22 cellular contexts compared by ENCODE assay signal in genomic region chr2:172671506-172671905, GRCh38.
"Had no signal": no experiment of that assay in that cellular context is flagged by ENCODE, and none has a peak within 500 bp of the region (broad histone marks: within the 10 kb centered on the region; RNA-seq: fewer than 3 reads in every experiment).

No MANE protein-coding gene starts in this region.

- ATAC-seq: left cardiac atrium; stimulated activated naive CD8-positive, alpha-beta T cell treated with anti-CD3 and anti-CD28 coated beads, Interleukin-15, Interleukin-2, amounts not matched to agents 100 U/mL and 50 U/mL, for 24 hours; T-helper 17 cell had no signal

- H3K4me3 Mint-ChIP-seq: activated CD4-positive, alpha-beta memory T cell treated with anti-CD3 and anti-CD28 coated beads, Interleukin-2, amount 10 ng/mL, durations not matched to agents 7 days and 5 days; activated naive CD4-positive, alpha-beta T cell treated with anti-CD3 and anti-CD28 coated beads for 36 hours; activated naive CD8-positive, alpha-beta T cell treated with anti-CD3 and anti-CD28 coated beads, Interleukin-2, amount 10 ng/mL, durations not matched to agents 7 days and 5 days; activated T-cell treated with anti-CD3 and anti-CD28 coated beads, Interleukin-2, amount 50 U/mL, for 72 hours; dendritic cell treated with granulocyte-macrophage colony-stimulating factor and Interleukin-4, amounts not matched to agents 40 ng/mL and 50 ng/mL, for 4 days; naive B cell; neural progenitor cell; T-helper 17 cell had no signal

- H3K36me3 Mint-ChIP-seq: neural progenitor cell had no signal

- H3K27ac Mint-ChIP-seq: activated CD4-positive, alpha-beta memory T cell treated with anti-CD3 and anti-CD28 coated beads, Interleukin-2, amount 10 ng/mL, durations not matched to agents 7 days and 5 days; activated naive CD4-positive, alpha-beta T cell treated with anti-CD3 and anti-CD28 coated beads for 36 hours; activated naive CD8-positive, alpha-beta T cell treated with anti-CD3 and anti-CD28 coated beads, Interleukin-2, amount 10 ng/mL, durations not matched to agents 7 days and 5 days; activated T-cell treated with anti-CD3 and anti-CD28 coated beads, Interleukin-2, amount 50 U/mL, for 72 hours; dendritic cell treated with granulocyte-macrophage colony-stimulating factor and Interleukin-4, amounts not matched to agents 40 ng/mL and 50 ng/mL, for 4 days; naive B cell; neural progenitor cell; T-helper 17 cell had no signal

- H3K4me1 ChIP-seq: neural progenitor cell, sigmoid colon had no signal

- H3K27ac ChIP-seq: cardiac muscle cell, neural progenitor cell, sigmoid colon, spleen, upper lobe of left lung had no signal

- H3K4me1 Mint-ChIP-seq: activated CD4-positive, alpha-beta memory T cell treated with anti-CD3 and anti-CD28 coated beads, Interleukin-2, amount 10 ng/mL, durations not matched to agents 7 days and 5 days; activated naive CD8-positive, alpha-beta T cell treated with anti-CD3 and anti-CD28 coated beads, Interleukin-2, amount 10 ng/mL, durations not matched to agents 7 days and 5 days; neural progenitor cell; T-helper 17 cell had no signal

- H2AFZ ChIP-seq: neural progenitor cell had no signal

- H3K9me3 ChIP-seq: upper lobe of left lung had no signal

- DNase-seq: activated CD4-positive, alpha-beta memory T cell treated with anti-CD3 and anti-CD28 coated beads, Interleukin-2, amount 10 ng/mL, durations not matched to agents 7 days and 5 days; activated CD4-positive, alpha-beta T cell treated with anti-CD3 and anti-CD28 coated beads for 48 hours; activated effector memory CD4-positive, alpha-beta T cell treated with Interleukin-2 at 50 U/mL for 16 hours; activated naive CD4-positive, alpha-beta T cell treated with anti-CD3 and anti-CD28 coated beads for 36 hours; activated naive CD8-positive, alpha-beta T cell treated with anti-CD3 and anti-CD28 coated beads, Interleukin-2, amount 10 ng/mL, durations not matched to agents 7 days and 5 days; activated T-cell treated with anti-CD3 and anti-CD28 coated beads, Interleukin-2, amount 50 U/mL, for 72 hours; amniotic stem cell; effector CD4-positive, alpha-beta T cell; hypothalamus; left cardiac atrium; mesenchymal stem cell; naive B cell; sigmoid colon; spleen; stimulated activated CD4-positive, alpha-beta T cell treated with anti-CD3 and anti-CD28 coated beads, Interleukin-4, amount 100 ng/mL, for 24 hours; stimulated activated naive CD8-positive, alpha-beta T cell treated with anti-CD3 and anti-CD28 coated beads, Interleukin-15, Interleukin-2, amounts not matched to agents 100 U/mL and 50 U/mL, for 24 hours; SW 1271; T-helper 17 cell; upper lobe of left lung had no signal

- H3K36me3 ChIP-seq: cardiac muscle cell, neural progenitor cell, sigmoid colon, spleen, upper lobe of left lung had no signal

- H3K27me3 ChIP-seq: cardiac muscle cell, neural progenitor cell, sigmoid colon, upper lobe of left lung had no signal

- H3K4me3 ChIP-seq: cardiac muscle cell, neural progenitor cell, sigmoid colon, spleen, upper lobe of left lung had no signal

- H3K4me2 ChIP-seq: neural progenitor cell had no signal

- H3K9ac ChIP-seq: neural progenitor cell had no signal
